Comparison of ENCODE assay signal across 20 cellular contexts in the genomic region with DNA sequence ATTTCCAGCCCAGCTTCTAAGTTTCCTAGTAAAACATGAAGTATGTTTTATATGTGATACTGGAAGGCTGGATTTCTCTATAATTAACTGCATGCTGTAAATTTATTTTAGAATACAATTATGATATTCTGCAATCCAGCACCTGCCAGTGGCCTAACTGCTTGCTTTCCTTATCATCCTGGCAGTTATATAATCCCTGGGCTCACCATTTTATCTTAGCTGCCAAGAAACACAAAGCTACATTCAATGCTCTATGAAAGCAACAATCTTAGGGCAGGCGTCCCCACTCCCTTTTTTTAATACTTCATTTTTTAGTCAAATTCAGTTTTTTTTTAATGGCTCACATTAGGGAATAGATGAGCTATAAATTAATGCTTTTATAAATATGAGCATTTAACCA.
"Had no signal": no experiment of that assay in that cellular context is flagged by ENCODE, and none has a peak within 500 bp of the region (broad histone marks: within the 10 kb centered on the region; RNA-seq: fewer than 3 reads in every experiment).

No MANE protein-coding gene starts in this region.

- ATAC-seq: effector memory CD8-positive, alpha-beta T cell; mucosa of descending colon; natural killer cell treated with Interleukin-12 subunit alpha and Interleukin-12 subunit beta and Interleukin-15 and Interleukin-18, amount 100 ng/mL, for 72 hours; stimulated activated effector memory CD8-positive, alpha-beta T cell treated with anti-CD3 and anti-CD28 coated beads, Interleukin-12 subunit alpha, Interleukin-12 subunit beta, amount 100 ng/mL, for 72 hours had no signal

- FAIRE-seq: endometrium, frontal cortex, kidney had no signal

- H3K4me3 ChIP-seq: esophagus squamous epithelium, hepatocyte, mucosa of descending colon, right lobe of liver, stomach, tibial artery had no signal

- H3K4me1 ChIP-seq: right lobe of liver, tibial artery had no signal

- DNase-seq: cortex of kidney; effector memory CD8-positive, alpha-beta T cell; esophagus squamous epithelium; kidney; mesenchymal stem cell; mucosa of descending colon; naive B cell; right lobe of liver; stimulated activated CD4-positive, alpha-beta T cell treated with anti-CD3 and anti-CD28 coated beads, Interleukin-2, amount 100 ng/mL, for 24 hours; stimulated activated CD4-positive, alpha-beta T cell treated with anti-CD3 and anti-CD28 coated beads, Interleukin-4, amount 100 ng/mL, for 24 hours; stimulated activated naive CD4-positive, alpha-beta T cell treated with Interleukin-2 at 50 U/mL for 16 hours; stomach; tibial artery had no signal

- H3K36me3 ChIP-seq: esophagus squamous epithelium, neutrophil, right lobe of liver, tibial artery had no signal

- H3K27me3 ChIP-seq: esophagus squamous epithelium, hepatocyte, neutrophil, right lobe of liver, stomach, tibial artery had no signal

- H3K27ac ChIP-seq: esophagus squamous epithelium, hepatocyte, neutrophil, parathyroid adenoma, right lobe of liver, stomach, tibial artery had no signal

- H3K9me3 ChIP-seq: esophagus squamous epithelium, mucosa of descending colon, neutrophil, right lobe of liver, stomach, tibial artery had no signal
